Comparison of ENCODE assay signal across 9 cellular contexts in genomic region chr6:6654599-6655575, GRCh38.
DNase-seq lines count a peak whose midpoint lies in the region; ATAC-seq, FAIRE-seq and TF ChIP-seq lines count a peak whose summit lies in the region.
"Had no signal": no experiment of that assay in that cellular context is flagged by ENCODE, and none has a peak within 500 bp of the region (broad histone marks: within the 10 kb centered on the region; RNA-seq: fewer than 3 reads in every experiment).

No MANE protein-coding gene starts in this region.

- H4K20me1 ChIP-seq in H1 (replicated peaks in 1 of 2; ENCODE audit: control insufficient read depth in 1 of 2, insufficient read depth in 2 of 2, low read length in 2 of 2), result no peaks in the 10 kb centered on the region

- H3K18ac ChIP-seq in H1 (ENCODE audit: extremely low read depth, low read length), result no peak overlapping the region

- H3K4me3 ChIP-seq in Caco-2 (ENCODE audit: low read depth, low read length) (no peak overlapping the region), H1 (ENCODE audit: extremely low read depth in 1 of 4, insufficient read depth in 2 of 4, low read depth in 3 of 4, low read length in 4 of 4) (no peak overlapping the region), vagina (no peak overlapping the region)

- H3K79me1 ChIP-seq in H1 (ENCODE audit: low read depth, low read length), result no peaks in the 10 kb centered on the region

- H2BK12ac ChIP-seq in H1 (ENCODE audit: low read depth, low read length), result peak overlapping the region; percentile 89

- H2BK5ac ChIP-seq in H1 (ENCODE audit: low read depth, low read length), result peak overlapping the region; percentile 57; the same call in 1 of the 2 replicates

- no peak overlapping the region for H3K9ac ChIP-seq in H1 (replicated peaks in 1 of 4; ENCODE audit: extremely low read depth in 1 of 4, low read depth in 3 of 4, low read length in 3 of 4)

- BruUV-seq in Caco-2 (replicated peaks; lab: Mats Ljungman, UMichigan), result no TSS peak

- intact Hi-C loops in Caco-2 (cut with micrococcal nuclease; ENCODE audit: unreplicated experiment) (no loop called here), vagina (cut with DNase I) (no loop called here)

- H3K27ac ChIP-seq in H1 (ENCODE audit: low read depth, low read length) (no peak overlapping the region), vagina (no peak overlapping the region)

- H2BK15ac ChIP-seq in H1 (ENCODE audit: low read length), result no peak overlapping the region; the same call in 1 of the 2 replicates

- H4K8ac ChIP-seq in H1 (ENCODE audit: extremely low read depth, insufficient read depth, low read length), result no peak overlapping the region

- H3K27ac Mint-ChIP-seq in Caco-2 (ENCODE audit: unreplicated experiment), result peak overlapping the region; percentile 33
- no peak overlapping the region for H3K27ac Mint-ChIP-seq in WTC11

- no peaks in the 10 kb centered on the region for H3K36me3 ChIP-seq in Caco-2 (ENCODE audit: control insufficient read depth, insufficient read depth, low read length)
- no peaks in the 10 kb centered on the region for H3K36me3 ChIP-seq in H1 (ENCODE audit: control insufficient read depth in 2 of 4, insufficient read depth in 4 of 4, low read length in 3 of 4)
- H3K36me3 ChIP-seq in vagina, result no peaks in the 10 kb centered on the region

- no peak for TF ChIP-seq RAD21 in H1 (IDR thresholded peaks at IDR 0.05 in 1 of 2, conservative IDR thresholded peaks at IDR 0.05 in 1 of 2; ENCODE audit: low read depth in 2 of 2, low read length in 2 of 2)

- no peak for TF ChIP-seq EP300 in H1 (IDR thresholded peaks at IDR 0.05; ENCODE audit: borderline replicate concordance in 1 of 2, low read depth in 2 of 2, low read length in 2 of 2)

- DNase-seq in Caco-2 (no peak), WTC11 (ENCODE audit: low spot score) (no peak), H1 (ENCODE audit: low read depth in 1 of 2, low spot score in 2 of 2) (no peak), pulmonary artery endothelial cell (ENCODE audit: low read depth, low spot score) (peak; percentile 78), vagina (ENCODE audit: extremely low spot score in 2 of 2) (no peak), NCI-H187 treated with DMSO at 0.1 percent for 48 hours (lab: John Stamatoyannopoulos, UW) (no peak)
- DNase-seq: GOT3 had no signal

- no peak overlapping the region for H3K23ac ChIP-seq in H1 (ENCODE audit: insufficient read length)

- FAIRE-seq in H1 (lab: Jason Lieb, UNC), result no peak

- peak overlapping the region; percentile 38 for H4K91ac ChIP-seq in H1 (replicated peaks; ENCODE audit: insufficient read length, low read length)

- peak overlapping the region; percentile 48 for H3K4ac ChIP-seq in H1 (replicated peaks; ENCODE audit: insufficient read length, low read depth, low read length)

- H2BK20ac ChIP-seq in H1 (ENCODE audit: low read length), result no peak overlapping the region

- H3K9me3 ChIP-seq in Caco-2, result no peaks in the 10 kb centered on the region
- H3K9me3 ChIP-seq in H1 (ENCODE audit: insufficient read depth in 2 of 2, low read depth in 1 of 2, low read length in 1 of 2), result peaks cover 0 to 6% of the 10 kb centered on the region in 2 experiments; a peak in 1 of 4 replicates
- H3K9me3 ChIP-seq in vagina, result no peaks in the 10 kb centered on the region

- no peak overlapping the region for H3K4me2 ChIP-seq in H1 (ENCODE audit: insufficient read depth in 1 of 2, low read depth in 2 of 2, low read length in 2 of 2)

- no peaks in the 10 kb centered on the region for H3K79me2 ChIP-seq in H1 (ENCODE audit: control insufficient read depth in 1 of 2, insufficient read depth in 2 of 2, low read length in 2 of 2)

- H2BK120ac ChIP-seq in H1 (replicated peaks; ENCODE audit: low read depth, low read length), result no peak overlapping the region

- CTCF ChIA-PET in Caco-2 (lab: Charles Lee) (no interaction called here), WTC11 (lab: Charles Lee) (no interaction called here), H1 (lab: Charles Lee; ENCODE audit: partially characterized antibody) (no interaction called here)

- no peak overlapping the region for H3K14ac ChIP-seq in H1 (ENCODE audit: insufficient read length)

- no peak overlapping the region for H2AK5ac ChIP-seq in H1 (ENCODE audit: low read depth, low read length)

- H3K4me1 Mint-ChIP-seq in Caco-2 (ENCODE audit: low read depth, unreplicated experiment) (no peaks in the 10 kb centered on the region), WTC11 (peaks cover 4% of the 10 kb centered on the region; the same call in 1 of the 2 replicates)

- H3K23me2 ChIP-seq in H1 (ENCODE audit: low read depth, low read length), result no peaks in the 10 kb centered on the region; the same call in 1 of the 2 replicates

- TF ChIP-seq CTCF in Caco-2 (IDR thresholded peaks at IDR 0.05; ENCODE audit: insufficient read depth in 1 of 2, low read depth in 1 of 2, low read length in 1 of 2, severe bottlenecking in 1 of 2, unreplicated experiment in 1 of 2), result no peak
- TF ChIP-seq CTCF in WTC11 (IDR thresholded peaks at IDR 0.05), result no peak
- TF ChIP-seq CTCF in H1 (IDR thresholded peaks at IDR 0.05; ENCODE audit: control extremely low read depth in 1 of 3, insufficient read depth in 1 of 3, low read depth in 1 of 3, low read length in 3 of 3), result no peak
- TF ChIP-seq CTCF in vagina (IDR thresholded peaks at IDR 0.05), result no peak

- TF ChIP-seq POLR2A in H1 (IDR thresholded peaks at IDR 0.05; ENCODE audit: control extremely low read depth in 1 of 2, low read depth in 2 of 2, low read length in 2 of 2) (no peak), vagina (IDR thresholded peaks at IDR 0.05) (no peak)

- no peak overlapping the region for H3K4me3 Mint-ChIP-seq in Caco-2 (ENCODE audit: unreplicated experiment)
- H3K4me3 Mint-ChIP-seq in WTC11, result no peak overlapping the region

- POLR2A ChIA-PET in Caco-2 (lab: Charles Lee) (no interaction called here), WTC11 (lab: Charles Lee) (no interaction called here), H1 (lab: Charles Lee; ENCODE audit: partially characterized antibody) (no interaction called here)

- H3K4me1 ChIP-seq in Caco-2 (no peaks in the 10 kb centered on the region), H1 (replicated peaks in 1 of 4; ENCODE audit: control insufficient read depth in 3 of 4, insufficient read depth in 4 of 4, low read length in 3 of 4) (peaks cover 0 to 5% (median 0%) of the 10 kb centered on the region in 4 experiments; a peak in 1 of 7 replicates), vagina (peaks cover 5% of the 10 kb centered on the region)

- H3K27me3 ChIP-seq in Caco-2 (replicated peaks; ENCODE audit: control insufficient read depth, insufficient read depth, low read length) (no peaks in the 10 kb centered on the region), H1 (replicated peaks in 1 of 4; ENCODE audit: control insufficient read depth in 3 of 4, extremely low read depth in 1 of 4, insufficient read depth in 3 of 4, low read length in 3 of 4) (peaks cover 0 to 17% (median 3%) of the 10 kb centered on the region in 4 experiments; a peak in 4 of 7 replicates), vagina (no peaks in the 10 kb centered on the region)

- H3K9me3 Mint-ChIP-seq in Caco-2 (ENCODE audit: unreplicated experiment), result no peaks in the 10 kb centered on the region
- H3K9me3 Mint-ChIP-seq in WTC11, result peaks cover 24% of the 10 kb centered on the region

- no peak overlapping the region for H4K5ac ChIP-seq in H1 (ENCODE audit: insufficient read length, low read depth, low read length)

- no peaks in the 10 kb centered on the region for H3K36me3 Mint-ChIP-seq in Caco-2 (ENCODE audit: insufficient read depth, unreplicated experiment)
- H3K36me3 Mint-ChIP-seq in WTC11, result peaks cover 10% of the 10 kb centered on the region

- 90% methylated on average over 16 of the region's 16 CpGs; no CpG with 5 or more reads in 1 of the 2 experiments for WGBS in H1 (ENCODE audit: extremely low coverage in 1 of 2, insufficient coverage in 1 of 2, insufficient read length in 1 of 2, insufficient replicate concordance in 2 of 2, low coverage in 1 of 2, low lambda C conversion rate in 2 of 2, missing lambda C conversion rate in 1 of 2), 2 experiments

- no peak overlapping the region for H2AFZ ChIP-seq in H1 (ENCODE audit: low read length)

- H3K27me3 Mint-ChIP-seq in Caco-2 (ENCODE audit: insufficient read depth, unreplicated experiment), result no peaks in the 10 kb centered on the region
- H3K27me3 Mint-ChIP-seq in WTC11 (ENCODE audit: low read depth), result peaks cover 38% of the 10 kb centered on the region

- ATAC-seq in WTC11 (no peak), HG03439 (IDR thresholded peaks at IDR 0.05; ENCODE audit: unreplicated experiment) (no peak), GM19351 (IDR thresholded peaks at IDR 0.05; ENCODE audit: unreplicated experiment) (no peak)

- no peak overlapping the region for H3K56ac ChIP-seq in H1 (replicated peaks; ENCODE audit: insufficient read length, low read depth, low read length)

TF ChIP-seq in WTC11, 78 proteins besides CTCF, POLR2A, EP300 and RAD21:
- TF ChIP-seq FOXP1 (CRISPR knock-in tag; IDR thresholded peaks at IDR 0.05; ENCODE audit: borderline replicate concordance), result no peak
- no peak for TF ChIP-seq EMX1 (CRISPR knock-in tag; IDR thresholded peaks at IDR 0.05)
- peak; percentile 34; the same call in 1 of the 2 replicates for TF ChIP-seq GABPB1 (CRISPR knock-in tag; IDR thresholded peaks at IDR 0.05)

TF ChIP-seq in H1, 55 proteins besides CTCF, POLR2A, EP300 and RAD21:
- TF ChIP-seq TBP (IDR thresholded peaks at IDR 0.05; ENCODE audit: low read depth, low read length) (no peak), MAX (IDR thresholded peaks at IDR 0.05) (peak; percentile 8; the same call in 1 of the 2 replicates)
